Comparison of ENCODE assay signal across 9 cellular contexts in genomic region chr15:88664151-88664778, GRCh38. TPM values are rescaled to one million over a fixed set of nuclear protein-coding genes. Genes with fewer than 3 reads are reported as not detected.
DNase-seq lines count a peak whose midpoint lies in the region; ATAC-seq, FAIRE-seq and TF ChIP-seq lines count a peak whose summit lies in the region.
"Had no signal": no experiment of that assay in that cellular context is flagged by ENCODE, and none has a peak within 500 bp of the region (broad histone marks: within the 10 kb centered on the region; RNA-seq: fewer than 3 reads in every experiment).

No MANE protein-coding gene starts in this region.

- TF ChIP-seq POLR2A in right lobe of liver (IDR thresholded peaks at IDR 0.05), result no peak

- H3K9me3 ChIP-seq in CD4-positive, alpha-beta T cell (ENCODE audit: control insufficient read depth, low read length), result no peaks in the 10 kb centered on the region
- no peaks in the 10 kb centered on the region for H3K9me3 ChIP-seq in right lobe of liver
- H3K9me3 ChIP-seq: vagina had no signal

- no peaks in the 10 kb centered on the region for H3K4me1 ChIP-seq in right lobe of liver

- DNase-seq in CD4-positive, alpha-beta T cell, result peak in 7 of 10 experiments; percentile 39 to 56 (median 45)
- DNase-seq in activated naive CD4-positive, alpha-beta T cell treated with anti-CD3 and anti-CD28 coated beads, Interleukin-2, amount 10 ng/mL, durations not matched to agents 7 days and 5 days, result peak; percentile 72
- DNase-seq in right lobe of liver (no peak), NCI-H2029 treated with DMSO at 0.1 percent for 48 hours (lab: John Stamatoyannopoulos, UW) (no peak), DMS79 (lab: John Stamatoyannopoulos, UW) (no peak), D721Med (ENCODE audit: insufficient read length, low spot score) (no peak)

- no peaks in the 10 kb centered on the region for H3K27me3 ChIP-seq in CD4-positive, alpha-beta T cell (ENCODE audit: control insufficient read depth, insufficient read depth, low read length)
- no peaks in the 10 kb centered on the region for H3K27me3 ChIP-seq in right lobe of liver
- H3K27me3 ChIP-seq: vagina had no signal

- H3K4me1 Mint-ChIP-seq in CD4-positive, alpha-beta T cell (ENCODE audit: low read depth), result peaks cover 53% of the 10 kb centered on the region
- H3K4me1 Mint-ChIP-seq in activated naive CD4-positive, alpha-beta T cell treated with anti-CD3 and anti-CD28 coated beads, Interleukin-2, amount 10 ng/mL, durations not matched to agents 7 days and 5 days, result peaks cover 5% of the 10 kb centered on the region

- peak; percentile 27; the same call in 1 of the 2 replicates for TF ChIP-seq RAD21 in Ishikawa (IDR thresholded peaks at IDR 0.05; ENCODE audit: low read depth)

- no peaks in the 10 kb centered on the region for H3K9me3 Mint-ChIP-seq in CD4-positive, alpha-beta T cell
- no peaks in the 10 kb centered on the region for H3K9me3 Mint-ChIP-seq in activated naive CD4-positive, alpha-beta T cell treated with anti-CD3 and anti-CD28 coated beads, Interleukin-2, amount 10 ng/mL, durations not matched to agents 7 days and 5 days

- no peak overlapping the region for H3K4me3 ChIP-seq in right lobe of liver
- H3K4me3 ChIP-seq: vagina had no signal

- TF ChIP-seq EP300 in Ishikawa (IDR thresholded peaks at IDR 0.05; ENCODE audit: borderline replicate concordance), result no peak

- CTCF ChIA-PET in CD4-positive, alpha-beta T cell (lab: Charles Lee), result interaction anchor here (0.6 to 2.7 kb wide), 4 partner anchors 37 to 67 kb away, joined by 3 to 23 read pairs (median 3); partner anchors contain the start of gene AEN
- CTCF ChIA-PET in activated naive CD4-positive, alpha-beta T cell treated with anti-CD3 and anti-CD28 coated beads, Interleukin-2, amount 10 ng/mL, durations not matched to agents 7 days and 5 days (lab: Charles Lee), result interaction anchor here (0.7 to 2.9 kb wide), 10 partner anchors 10 to 217 kb away, joined by 3 to 39 read pairs (median 3); no protein-coding TSS in a partner anchor

- intact Hi-C loops in CD4-positive, alpha-beta T cell (cut with DNase I, micrococcal nuclease), result loop anchor here (1.0 to 10.0 kb wide), 8 partner anchors 15 to 417 kb away; partner anchors contain the start of genes DET1 (in 1 of the 2), MRPL46 (in 1 of the 2) and MRPS11 (in 1 of the 2)
- intact Hi-C loops in right lobe of liver (cut with DNase I), result no loop called here

- peaks cover 8% of the 10 kb centered on the region for H3K27me3 Mint-ChIP-seq in CD4-positive, alpha-beta T cell
- H3K27me3 Mint-ChIP-seq in activated naive CD4-positive, alpha-beta T cell treated with anti-CD3 and anti-CD28 coated beads, Interleukin-2, amount 10 ng/mL, durations not matched to agents 7 days and 5 days, result peaks cover 10% of the 10 kb centered on the region

- H3K36me3 ChIP-seq in right lobe of liver, result no peaks in the 10 kb centered on the region
- H3K36me3 ChIP-seq: vagina had no signal

- no peak for FAIRE-seq in D721Med (lab: Jason Lieb, UNC)

- TF ChIP-seq CTCF in CD4-positive, alpha-beta T cell (IDR thresholded peaks at IDR 0.05), result peak; percentile 72
- peak; percentile 21 to 49 (median 42) for TF ChIP-seq CTCF in right lobe of liver (IDR thresholded peaks at IDR 0.05)
- no peak for TF ChIP-seq CTCF in D721Med (IDR thresholded peaks at IDR 0.05; ENCODE audit: insufficient read depth, missing control alignments)

- peaks cover 5% of the 10 kb centered on the region for H3K36me3 Mint-ChIP-seq in CD4-positive, alpha-beta T cell (ENCODE audit: low read depth)
- no peaks in the 10 kb centered on the region for H3K36me3 Mint-ChIP-seq in activated naive CD4-positive, alpha-beta T cell treated with anti-CD3 and anti-CD28 coated beads, Interleukin-2, amount 10 ng/mL, durations not matched to agents 7 days and 5 days

- 57% methylated on average over 4 of the region's 7 CpGs for WGBS in right lobe of liver (ENCODE audit: insufficient coverage, low coverage, low lambda C conversion rate, missing lambda C conversion rate)

- no peak overlapping the region for H3K27ac ChIP-seq in CD4-positive, alpha-beta T cell (ENCODE audit: low read depth, low read length)
- no peak overlapping the region for H3K27ac ChIP-seq in right lobe of liver
- H3K27ac ChIP-seq: vagina had no signal

- POLR2A ChIA-PET in CD4-positive, alpha-beta T cell (lab: Charles Lee), result interaction anchor here (0.5 to 3.3 kb wide), 10 partner anchors 8 to 609 kb away, joined by 3 to 34 read pairs (median 6); partner anchors contain the start of gene ISG20

- peak overlapping the region; percentile 64 for H3K27ac Mint-ChIP-seq in CD4-positive, alpha-beta T cell
- H3K27ac Mint-ChIP-seq in activated naive CD4-positive, alpha-beta T cell treated with anti-CD3 and anti-CD28 coated beads, Interleukin-2, amount 10 ng/mL, durations not matched to agents 7 days and 5 days, result no peak overlapping the region

- peak; percentile 93 for ATAC-seq in CD4-positive, alpha-beta T cell (ENCODE audit: poor library complexity)
- ATAC-seq in right lobe of liver (peak; percentile 67 to 78 (median 72)), GM19035 (IDR thresholded peaks at IDR 0.05; ENCODE audit: unreplicated experiment) (no peak)

- H3K4me3 Mint-ChIP-seq in CD4-positive, alpha-beta T cell, result no peak overlapping the region
- no peak overlapping the region for H3K4me3 Mint-ChIP-seq in activated naive CD4-positive, alpha-beta T cell treated with anti-CD3 and anti-CD28 coated beads, Interleukin-2, amount 10 ng/mL, durations not matched to agents 7 days and 5 days

TF ChIP-seq in Ishikawa, 13 proteins besides CTCF, POLR2A, EP300 and RAD21:
- no peak for TF ChIP-seq MAX (IDR thresholded peaks at IDR 0.05)
- no peak for TF ChIP-seq TEAD4 (IDR thresholded peaks at IDR 0.05)
- no peak for TF ChIP-seq ZBTB7A (IDR thresholded peaks at IDR 0.05; ENCODE audit: low read depth)
- no peak for TF ChIP-seq FOXM1 (IDR thresholded peaks at IDR 0.05; ENCODE audit: borderline replicate concordance, low read depth)
- TF ChIP-seq NFIC (IDR thresholded peaks at IDR 0.05), result no peak
- no peak for TF ChIP-seq CREB1 (IDR thresholded peaks at IDR 0.05; ENCODE audit: low read depth)
- TF ChIP-seq TAF1 (IDR thresholded peaks at IDR 0.05; ENCODE audit: low read depth), result no peak
- no peak for TF ChIP-seq TCF12 (IDR thresholded peaks at IDR 0.05; ENCODE audit: low read depth)
- TF ChIP-seq REST (IDR thresholded peaks at IDR 0.05; ENCODE audit: low read depth), result no peak
- TF ChIP-seq USF1 (IDR thresholded peaks at IDR 0.05), result no peak
- no peak for TF ChIP-seq EGR1 (IDR thresholded peaks at IDR 0.05)
- TF ChIP-seq YY1 (IDR thresholded peaks at IDR 0.05; ENCODE audit: low read depth), result no peak
- TF ChIP-seq CEBPB (IDR thresholded peaks at IDR 0.05), result no peak

RNA-seq across cellular contexts. Expression of gene ISG20, which starts 25.4 kb away (rescaled TPM):
- total RNA-seq in CD4-positive, alpha-beta T cell, result 100 to 1,000 TPM; 152 to 157 TPM
- 10 to 100 TPM in 3 of 6 experiments, 1 to 10 TPM in 3; 6.3 to 19.4 (median 11.9) TPM for total RNA-seq in right lobe of liver

RNA-seq across cellular contexts. Expression of gene AEN, which starts 43.1 kb away (rescaled TPM):
- total RNA-seq in CD4-positive, alpha-beta T cell, result 10 to 100 TPM; 40.7 to 43.7 TPM
- total RNA-seq in right lobe of liver, result 10 to 100 TPM in 2 of 6 experiments, 1 to 10 TPM in 4; 4.5 to 18.7 (median 7.3) TPM

Comparison
In these comparisons a context has a peak if more than half of its experiments do, and no peak if none do; other contexts are left out.
1. DNase-seq: peak in CD4-positive, alpha-beta T cell (7 of 10) and activated naive CD4-positive, alpha-beta T cell treated with anti-CD3 and anti-CD28 coated beads, Interleukin-2, amount 10 ng/mL, durations not matched to agents 7 days and 5 days (single experiment); none in right lobe of liver (0 of 3), NCI-H2029 treated with DMSO at 0.1 percent for 48 hours (single experiment), DMS79 (single experiment) and D721Med (single experiment).
2. RNA of gene ISG20, which starts 25.4 kb away (total RNA-seq): 152 to 157 TPM in CD4-positive, alpha-beta T cell; 6.3 to 19.4 TPM in right lobe of liver; every median in the first group is over 4 times any median in the second.
3. intact Hi-C loops: an anchor here in CD4-positive, alpha-beta T cell (1.0 to 10.0 kb wide); none called in right lobe of liver.